Comparison of ENCODE assay signal across 1 cellular context in genomic region chr13:113022391-113023216, GRCh38.
TF ChIP-seq lines count a peak whose summit lies in the region.

No MANE protein-coding gene starts in this region.

TF ChIP-seq in HepG2, 621 proteins besides CTCF, POLR2A, EP300 and RAD21 (continued from another document and continues in another):
- TF ChIP-seq TIGD3 (CRISPR knock-in tag; IDR thresholded peaks at IDR 0.05; ENCODE audit: borderline replicate concordance) (no peak; the same call in 1 of the 2 replicates), CREB3 (CRISPR knock-in tag; IDR thresholded peaks at IDR 0.05) (no peak), KAT8 (CRISPR knock-in tag; IDR thresholded peaks at IDR 0.05) (0 out of 2 replicates have a peak, but pooled peaks have one; percentile 34), PRDM4 (CRISPR knock-in tag; IDR thresholded peaks at IDR 0.05; ENCODE audit: borderline replicate concordance) (no peak), RFXAP (CRISPR knock-in tag; IDR thresholded peaks at IDR 0.05; ENCODE audit: borderline replicate concordance) (0 out of 2 replicates have a peak, but pooled peaks have one; percentile 63), SMAD3 (CRISPR knock-in tag; IDR thresholded peaks at IDR 0.05) (no peak), ZNF460 (CRISPR knock-in tag; IDR thresholded peaks at IDR 0.05; ENCODE audit: borderline replicate concordance) (peak; percentile 20; the same call in 1 of the 2 replicates), ZNF547 (CRISPR knock-in tag; IDR thresholded peaks at IDR 0.05) (no peak), TBX3 (IDR thresholded peaks at IDR 0.05; ENCODE audit: borderline replicate concordance) (peak; percentile 87), ZNF605 (CRISPR knock-in tag; IDR thresholded peaks at IDR 0.05) (no peak; the same call in 1 of the 2 replicates), AHDC1 (CRISPR knock-in tag; IDR thresholded peaks at IDR 0.05; ENCODE audit: borderline replicate concordance) (peak; percentile 58; the same call in 1 of the 2 replicates), ARID3A (IDR thresholded peaks at IDR 0.05; ENCODE audit: low read depth, low read length) (peak; percentile 54; the same call in 1 of the 2 replicates), SRSF9 (IDR thresholded peaks at IDR 0.05; ENCODE audit: borderline replicate concordance, insufficient read depth, low read depth, low read length, poor library complexity, severe bottlenecking) (no peak), TFAP4 (IDR thresholded peaks at IDR 0.05; ENCODE audit: borderline replicate concordance, low read depth) (no peak; the same call in 1 of the 2 replicates), BATF2 (CRISPR knock-in tag; IDR thresholded peaks at IDR 0.05) (peak; percentile 71; the same call in 1 of the 2 replicates), ZNF672 (CRISPR knock-in tag; IDR thresholded peaks at IDR 0.05) (no peak), ZBTB7A (CRISPR knock-in tag; IDR thresholded peaks at IDR 0.05) (peak; percentile 94), DZIP1 (CRISPR knock-in tag; IDR thresholded peaks at IDR 0.05) (no peak), ZBTB7B (CRISPR knock-in tag; IDR thresholded peaks at IDR 0.05) (peak; percentile 99), MIER2 (CRISPR knock-in tag; IDR thresholded peaks at IDR 0.05) (no peak; the same call in 1 of the 2 replicates), SYNCRIP (IDR thresholded peaks at IDR 0.05; ENCODE audit: insufficient read depth, low read depth, low read length) (no peak), NFE2L1 (CRISPR knock-in tag; IDR thresholded peaks at IDR 0.05; ENCODE audit: borderline replicate concordance) (no peak), ZNF235 (CRISPR knock-in tag; IDR thresholded peaks at IDR 0.05; ENCODE audit: borderline replicate concordance) (no peak), SNRNP70 (IDR thresholded peaks at IDR 0.05; ENCODE audit: low read depth, low read length) (no peak), ZNF567 (CRISPR knock-in tag; IDR thresholded peaks at IDR 0.05; ENCODE audit: borderline replicate concordance) (no peak), ZHX2 (IDR thresholded peaks at IDR 0.05; ENCODE audit: low read depth) (peak; percentile 48; the same call in 1 of the 2 replicates), ZHX2 (CRISPR knock-in tag; IDR thresholded peaks at IDR 0.05; ENCODE audit: borderline replicate concordance) (no peak), ZNF670 (CRISPR knock-in tag; IDR thresholded peaks at IDR 0.05; ENCODE audit: borderline replicate concordance) (no peak), PHB2 (IDR thresholded peaks at IDR 0.05; ENCODE audit: partially characterized antibody) (no peak), ZBTB8A (CRISPR knock-in tag; IDR thresholded peaks at IDR 0.05; ENCODE audit: borderline replicate concordance, low read depth) (no peak), ZNF256 (CRISPR knock-in tag; conservative IDR thresholded peaks at IDR 0.05) (no peak)
